17 cellular contexts compared by ENCODE assay signal in the genomic region with DNA sequence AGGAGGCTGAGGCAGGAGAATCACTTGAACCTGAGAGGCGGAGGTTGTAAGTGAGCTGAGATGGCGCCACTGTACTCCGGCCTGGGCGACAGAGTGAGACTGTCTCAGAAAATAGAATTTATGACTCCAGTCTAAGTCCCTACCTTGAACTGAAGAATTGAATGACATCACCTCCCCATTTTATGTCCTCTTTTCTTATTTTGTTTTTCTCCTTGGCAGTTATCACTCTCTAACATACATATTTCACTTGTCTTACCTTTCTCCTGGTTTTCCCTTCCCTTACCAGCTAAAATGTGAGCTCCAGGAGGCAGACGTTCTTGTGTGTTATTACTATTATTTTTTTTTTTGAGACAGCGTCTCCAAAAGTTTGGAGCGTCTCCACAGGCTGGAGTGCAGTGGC. TPM values are rescaled to one million over a fixed set of nuclear protein-coding genes. Genes with fewer than 3 reads are reported as not detected.
DNase-seq lines count a peak whose midpoint lies in the region; ATAC-seq and TF ChIP-seq lines count a peak whose summit lies in the region.
"Had no signal": no experiment of that assay in that cellular context is flagged by ENCODE, and none has a peak within 500 bp of the region (broad histone marks: within the 10 kb centered on the region; RNA-seq: fewer than 3 reads in every experiment).

No MANE protein-coding gene starts in this region.

- H3K36me3 ChIP-seq in CD4-positive, CD25-positive, alpha-beta regulatory T cell (ENCODE audit: control insufficient read depth, insufficient read depth, low read length): peaks cover 64% of the 10 kb centered on the region
- peaks cover 0 to 22% (median 3%) of the 10 kb centered on the region in 4 donors for H3K36me3 ChIP-seq in transverse colon

- H3K27ac Mint-ChIP-seq in activated CD4-positive, alpha-beta T cell treated with anti-CD3 and anti-CD28 coated beads, Interleukin-2, amount 10 ng/mL, durations not matched to agents 7 days and 5 days: peak overlapping the region; percentile 68
- H3K27ac Mint-ChIP-seq in CD4-positive, CD25-positive, alpha-beta regulatory T cell: peak overlapping the region in 2 of 3 donors; percentile 64 to 67
- H3K27ac Mint-ChIP-seq in T-cell: peak overlapping the region; percentile 41 to 79
- H3K27ac Mint-ChIP-seq in chondrocyte (ENCODE audit: unreplicated experiment): no peak overlapping the region

- peaks cover 38% of the 10 kb centered on the region for H3K4me1 ChIP-seq in CD4-positive, CD25-positive, alpha-beta regulatory T cell (ENCODE audit: control insufficient read depth, insufficient read depth, low read length, poor library complexity, severe bottlenecking)
- peaks cover 2 to 16% (median 5%) of the 10 kb centered on the region in 4 donors for H3K4me1 ChIP-seq in transverse colon

- no peak overlapping the region for H3K27ac ChIP-seq in CD4-positive, CD25-positive, alpha-beta regulatory T cell (ENCODE audit: insufficient read depth, low read length, poor library complexity, severe bottlenecking)
- no peak overlapping the region for H3K27ac ChIP-seq in transverse colon
- H3K27ac ChIP-seq: KMS-11 had no signal

- no peak for TF ChIP-seq EP300 in transverse colon (IDR thresholded peaks at IDR 0.05; ENCODE audit: low read depth)

- H3K4me1 Mint-ChIP-seq in activated CD4-positive, alpha-beta T cell treated with anti-CD3 and anti-CD28 coated beads, Interleukin-2, amount 10 ng/mL, durations not matched to agents 7 days and 5 days: peaks cover 71% of the 10 kb centered on the region
- H3K4me1 Mint-ChIP-seq in CD4-positive, CD25-positive, alpha-beta regulatory T cell: peaks cover 7 to 93% (median 63%) of the 10 kb centered on the region in 4 donors
- H3K4me1 Mint-ChIP-seq in T-cell (peaks cover 77 to 83% (median 80%) of the 10 kb centered on the region in 3 donors), chondrocyte (ENCODE audit: low read depth) (peaks cover 13% of the 10 kb centered on the region)

- intact Hi-C loops in transverse colon (cut with DNase I; ENCODE audit: low total_unique reads): no loop called here

- in situ Hi-C loops in transverse colon (cut with MboI; ENCODE audit: low pct_ligation_motif_present in 1 of 4, low pct_unique_long_range_greater_than_20kb in 1 of 4, low sequenced_read_pairs in 3 of 4): no loop called here

- CTCF ChIA-PET in activated CD4-positive, alpha-beta T cell treated with anti-CD3 and anti-CD28 coated beads, Interleukin-2, amount 10 ng/mL, durations not matched to agents 7 days and 5 days (lab: Charles Lee): no interaction called here
- CTCF ChIA-PET in T-cell (lab: Charles Lee): interaction anchor here (0.6 to 1.5 kb wide), 2 partner anchors 8 to 293 kb away, joined by 4 to 5 read pairs; no protein-coding TSS in a partner anchor

- no peaks in the 10 kb centered on the region for H3K9me3 Mint-ChIP-seq in activated CD4-positive, alpha-beta T cell treated with anti-CD3 and anti-CD28 coated beads, Interleukin-2, amount 10 ng/mL, durations not matched to agents 7 days and 5 days
- H3K9me3 Mint-ChIP-seq in CD4-positive, CD25-positive, alpha-beta regulatory T cell: peaks cover 0 to 2% (median 0%) of the 10 kb centered on the region in 7 donors
- H3K9me3 Mint-ChIP-seq in T-cell (no peaks in the 10 kb centered on the region), chondrocyte (ENCODE audit: low read depth) (no peaks in the 10 kb centered on the region)

- no peak overlapping the region for H3K4me3 Mint-ChIP-seq in activated CD4-positive, alpha-beta T cell treated with anti-CD3 and anti-CD28 coated beads, Interleukin-2, amount 10 ng/mL, durations not matched to agents 7 days and 5 days
- H3K4me3 Mint-ChIP-seq in CD4-positive, CD25-positive, alpha-beta regulatory T cell: peak overlapping the region in 3 of 4 donors; percentile 27 to 46 (median 33)
- peak overlapping the region in 1 of 3 donors; percentile 10 for H3K4me3 Mint-ChIP-seq in T-cell
- no peak overlapping the region for H3K4me3 Mint-ChIP-seq in chondrocyte (ENCODE audit: unreplicated experiment)

- WGBS in transverse colon (ENCODE audit: low coverage in 1 of 2), 2 donors: 86 to 87% methylated on average over 7 of the region's 7 CpGs

- POLR2A ChIA-PET in activated CD4-positive, alpha-beta T cell treated with anti-CD3 and anti-CD28 coated beads, Interleukin-2, amount 10 ng/mL, durations not matched to agents 7 days and 5 days (lab: Charles Lee): interaction anchor here (0.6 kb wide), 1 partner anchor 21 kb away, joined by 3 read pairs; no protein-coding TSS in a partner anchor
- POLR2A ChIA-PET in T-cell (lab: Charles Lee): interaction anchor here (0.6 to 0.7 kb wide), 2 partner anchors 89 to 323 kb away, joined by 3 to 4 read pairs; no protein-coding TSS in a partner anchor

- no peak overlapping the region for H3K4me3 ChIP-seq in CD4-positive, CD25-positive, alpha-beta regulatory T cell (ENCODE audit: low read depth, low read length)
- no peak overlapping the region for H3K4me3 ChIP-seq in transverse colon
- H3K4me3 ChIP-seq: MG63 had no signal

- TF ChIP-seq POLR2A in transverse colon (IDR thresholded peaks at IDR 0.05): no peak

- H3K27me3 Mint-ChIP-seq in activated CD4-positive, alpha-beta T cell treated with anti-CD3 and anti-CD28 coated beads, Interleukin-2, amount 10 ng/mL, durations not matched to agents 7 days and 5 days: no peaks in the 10 kb centered on the region
- H3K27me3 Mint-ChIP-seq in CD4-positive, CD25-positive, alpha-beta regulatory T cell: no peaks in the 10 kb centered on the region
- no peaks in the 10 kb centered on the region for H3K27me3 Mint-ChIP-seq in T-cell
- no peaks in the 10 kb centered on the region for H3K27me3 Mint-ChIP-seq in chondrocyte (ENCODE audit: low read depth)

- no peaks in the 10 kb centered on the region for H3K27me3 ChIP-seq in CD4-positive, CD25-positive, alpha-beta regulatory T cell (ENCODE audit: control insufficient read depth, insufficient read depth, low read length)
- H3K27me3 ChIP-seq in transverse colon: no peaks in the 10 kb centered on the region
- H3K27me3 ChIP-seq: MG63 had no signal

- no peak for DNase-seq in activated CD4-positive, alpha-beta T cell treated with anti-CD3 and anti-CD28 coated beads, Interleukin-2, amount 10 ng/mL, durations not matched to agents 7 days and 5 days
- no peak for DNase-seq in activated CD4-positive, alpha-beta T cell treated with anti-CD3 and anti-CD28 coated beads for 1 hour
- DNase-seq in CD4-positive, CD25-positive, alpha-beta regulatory T cell: no peak
- no peak for DNase-seq in T-cell
- peak; percentile 9 for DNase-seq in chondrocyte (ENCODE audit: low spot score)
- DNase-seq in transverse colon: no peak
- no peak for DNase-seq in UCSD-AML1 (lab: John Stamatoyannopoulos, UW; ENCODE audit: unreplicated experiment)
- DNase-seq in effector CD4-positive, alpha-beta T cell: no peak
- DNase-seq: GF-D8, GOT3, MG63, NCI-H1105, NCI-H1694 treated with DMSO at 0.1 percent for 48 hours, NCI-H345, NCI-H748 treated with DMSO at 0.1 percent for 48 hours had no signal

- TF ChIP-seq CTCF in chondrocyte (IDR thresholded peaks at IDR 0.05) (no peak), transverse colon (IDR thresholded peaks at IDR 0.05) (no peak)

- ATAC-seq in CD4-positive, CD25-positive, alpha-beta regulatory T cell (ENCODE audit: low read depth in 2 of 2): no peak
- no peak for ATAC-seq in T-cell (replicated peaks in 1 of 4)

- peaks cover 70% of the 10 kb centered on the region for H3K36me3 Mint-ChIP-seq in activated CD4-positive, alpha-beta T cell treated with anti-CD3 and anti-CD28 coated beads, Interleukin-2, amount 10 ng/mL, durations not matched to agents 7 days and 5 days (ENCODE audit: low read depth)
- H3K36me3 Mint-ChIP-seq in CD4-positive, CD25-positive, alpha-beta regulatory T cell: peaks cover 51% of the 10 kb centered on the region
- H3K36me3 Mint-ChIP-seq in T-cell: peaks cover 54% of the 10 kb centered on the region
- H3K36me3 Mint-ChIP-seq in chondrocyte (ENCODE audit: low read depth): peaks cover 32% of the 10 kb centered on the region

- H3K9me3 ChIP-seq in CD4-positive, CD25-positive, alpha-beta regulatory T cell (ENCODE audit: control insufficient read depth in 2 of 2, low read length in 2 of 2): no peaks in the 10 kb centered on the region
- H3K9me3 ChIP-seq in transverse colon: no peaks in the 10 kb centered on the region
- H3K9me3 ChIP-seq: MG63 had no signal

RNA-seq across cellular contexts. Expression of a gene that starts 7.6 kb away (rescaled TPM):
- total RNA-seq in activated CD4-positive, alpha-beta T cell treated with anti-CD3 and anti-CD28 coated beads, Interleukin-2, amount 10 ng/mL, durations not matched to agents 7 days and 5 days: 10 to 100 TPM; 72.3 to 78.4 TPM
- total RNA-seq in CD4-positive, CD25-positive, alpha-beta regulatory T cell: 86.5 TPM
- polyA plus RNA-seq in CD4-positive, CD25-positive, alpha-beta regulatory T cell: 10 to 100 TPM; 10.2 to 17.4 (median 12.6) TPM
- total RNA-seq in T-cell (10 to 100 TPM; 58.9 to 82.3 (median 79.9) TPM), chondrocyte (29.9 to 41.5 TPM (median 31.8 TPM) in 3 replicates), transverse colon (10 to 100 TPM; 22.7 to 59.7 (median 28.2) TPM)

RNA-seq across cellular contexts. Expression of a gene that starts 36.9 kb away (rescaled TPM):
- total RNA-seq in activated CD4-positive, alpha-beta T cell treated with anti-CD3 and anti-CD28 coated beads, Interleukin-2, amount 10 ng/mL, durations not matched to agents 7 days and 5 days: under 1 TPM; 0.30 to 0.56 TPM
- total RNA-seq in CD4-positive, CD25-positive, alpha-beta regulatory T cell: 1.1 TPM
- under 1 TPM in 3 of 4 donors, not detected in 1; 0.47 to 0.92 (median 0.78) TPM for polyA plus RNA-seq in CD4-positive, CD25-positive, alpha-beta regulatory T cell
- 1 to 10 TPM in 1 of 5 donors, under 1 TPM in 3, not detected in 1; 0.29 to 1.7 (median 0.61) TPM for total RNA-seq in T-cell
- not detected in 3 replicates for total RNA-seq in chondrocyte
- 1 to 10 TPM in 1 of 4 donors, under 1 TPM in 1, not detected in 2; 0.55 to 8.2 TPM for total RNA-seq in transverse colon
- total RNA-seq: A172 had no signal

Comparison
In these comparisons a context has a peak if more than half of its experiments do, and no peak if none do; other contexts are left out.
1. H3K4me3 Mint-ChIP-seq: peak in CD4-positive, CD25-positive, alpha-beta regulatory T cell (3 of 4); none in activated CD4-positive, alpha-beta T cell treated with anti-CD3 and anti-CD28 coated beads, Interleukin-2, amount 10 ng/mL, durations not matched to agents 7 days and 5 days (single experiment) and chondrocyte (single experiment).